In the genomic region with DNA sequence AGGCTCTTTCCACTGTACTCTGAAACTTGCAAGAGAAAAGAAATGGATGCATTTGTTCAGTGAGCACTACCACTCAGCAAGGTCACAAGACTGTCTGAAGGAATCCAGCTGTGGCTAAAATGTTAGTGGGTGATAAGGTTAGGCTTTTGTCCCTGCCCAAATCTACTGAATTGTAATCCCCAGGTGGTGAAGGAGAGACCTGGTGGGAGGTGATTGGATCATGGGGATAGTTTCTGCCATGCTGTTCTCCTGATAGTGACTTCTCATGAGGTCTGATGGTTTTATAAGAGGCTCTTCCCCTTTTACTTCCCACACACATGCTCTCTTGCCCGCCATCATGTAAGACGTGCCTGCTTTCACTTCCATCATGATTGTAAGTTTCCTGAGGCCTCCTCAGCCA, we compare ENCODE assay signal across 1 cellular context.
TF ChIP-seq lines count a peak whose summit lies in the region.

No MANE protein-coding gene starts in this region.

TF ChIP-seq in K562, 482 proteins besides CTCF, POLR2A, EP300 and RAD21 (continued from another document):
- TF ChIP-seq, protein P1, sequence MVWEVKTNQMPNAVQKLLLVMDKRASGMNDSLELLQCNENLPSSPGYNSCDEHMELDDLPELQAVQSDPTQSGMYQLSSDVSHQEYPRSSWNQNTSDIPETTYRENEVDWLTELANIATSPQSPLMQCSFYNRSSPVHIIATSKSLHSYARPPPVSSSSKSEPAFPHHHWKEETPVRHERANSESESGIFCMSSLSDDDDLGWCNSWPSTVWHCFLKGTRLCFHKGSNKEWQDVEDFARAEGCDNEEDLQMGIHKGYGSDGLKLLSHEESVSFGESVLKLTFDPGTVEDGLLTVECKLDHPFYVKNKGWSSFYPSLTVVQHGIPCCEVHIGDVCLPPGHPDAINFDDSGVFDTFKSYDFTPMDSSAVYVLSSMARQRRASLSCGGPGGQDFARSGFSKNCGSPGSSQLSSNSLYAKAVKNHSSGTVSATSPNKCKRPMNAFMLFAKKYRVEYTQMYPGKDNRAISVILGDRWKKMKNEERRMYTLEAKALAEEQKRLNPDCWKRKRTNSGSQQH (CRISPR knock-in tag; IDR thresholded peaks at IDR 0.05) = no peak
- TF ChIP-seq, protein P2, sequence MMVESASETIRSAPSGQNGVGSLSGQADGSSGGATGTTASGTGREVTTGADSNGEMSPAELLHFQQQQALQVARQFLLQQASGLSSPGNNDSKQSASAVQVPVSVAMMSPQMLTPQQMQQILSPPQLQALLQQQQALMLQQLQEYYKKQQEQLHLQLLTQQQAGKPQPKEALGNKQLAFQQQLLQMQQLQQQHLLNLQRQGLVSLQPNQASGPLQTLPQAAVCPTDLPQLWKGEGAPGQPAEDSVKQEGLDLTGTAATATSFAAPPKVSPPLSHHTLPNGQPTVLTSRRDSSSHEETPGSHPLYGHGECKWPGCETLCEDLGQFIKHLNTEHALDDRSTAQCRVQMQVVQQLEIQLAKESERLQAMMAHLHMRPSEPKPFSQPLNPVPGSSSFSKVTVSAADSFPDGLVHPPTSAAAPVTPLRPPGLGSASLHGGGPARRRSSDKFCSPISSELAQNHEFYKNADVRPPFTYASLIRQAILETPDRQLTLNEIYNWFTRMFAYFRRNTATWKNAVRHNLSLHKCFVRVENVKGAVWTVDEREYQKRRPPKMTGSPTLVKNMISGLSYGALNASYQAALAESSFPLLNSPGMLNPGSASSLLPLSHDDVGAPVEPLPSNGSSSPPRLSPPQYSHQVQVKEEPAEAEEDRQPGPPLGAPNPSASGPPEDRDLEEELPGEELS (CRISPR knock-in tag; IDR thresholded peaks at IDR 0.05; ENCODE audit: borderline replicate concordance) = no peak
- peak; percentile 86 for TF ChIP-seq CBFA2T2 (conservative IDR thresholded peaks at IDR 0.05)
- TF ChIP-seq NFIC (IDR thresholded peaks at IDR 0.05) = peak; percentile 40; the same call in 1 of the 2 replicates
- no peak for TF ChIP-seq ZNF75A (CRISPR knock-in tag; IDR thresholded peaks at IDR 0.05)
- no peak for TF ChIP-seq SAFB2 (IDR thresholded peaks at IDR 0.05; ENCODE audit: borderline replicate concordance, low read depth, low read length, severe bottlenecking)
- TF ChIP-seq ZNF146 (CRISPR knock-in tag; IDR thresholded peaks at IDR 0.05; ENCODE audit: unreplicated experiment) = no peak
- TF ChIP-seq SUPT5H (IDR thresholded peaks at IDR 0.05) = no peak
- TF ChIP-seq TAL1 (IDR thresholded peaks at IDR 0.05) = peak; percentile 81
- no peak for TF ChIP-seq JUND (IDR thresholded peaks at IDR 0.05; ENCODE audit: borderline replicate concordance, low read depth, low read length)
- no peak for TF ChIP-seq JUND (tag; IDR thresholded peaks at IDR 0.05; ENCODE audit: borderline replicate concordance, low read depth, low read length)
- TF ChIP-seq ATF1 (CRISPR knock-in tag; IDR thresholded peaks at IDR 0.05) = no peak
- no peak for TF ChIP-seq ATF1 (tag; IDR thresholded peaks at IDR 0.05)
- no peak for TF ChIP-seq THRAP3 (IDR thresholded peaks at IDR 0.05; ENCODE audit: borderline replicate concordance)
- peak; percentile 28; the same call in 1 of the 2 replicates for TF ChIP-seq FOXM1 (IDR thresholded peaks at IDR 0.05; ENCODE audit: low read depth)
- TF ChIP-seq FOXM1 (CRISPR knock-in tag; IDR thresholded peaks at IDR 0.05; ENCODE audit: low read depth) = no peak
- peak; percentile 35 for TF ChIP-seq ZFP36 (IDR thresholded peaks at IDR 0.05; ENCODE audit: low read depth, low read length, partially characterized antibody)
- no peak for TF ChIP-seq JUNB (CRISPR knock-in tag; conservative IDR thresholded peaks at IDR 0.05)
- TF ChIP-seq HDAC6 (IDR thresholded peaks at IDR 0.05; ENCODE audit: low read depth, low read length) = no peak
- no peak for TF ChIP-seq ZKSCAN3 (CRISPR knock-in tag; IDR thresholded peaks at IDR 0.05)
- TF ChIP-seq, protein P3, sequence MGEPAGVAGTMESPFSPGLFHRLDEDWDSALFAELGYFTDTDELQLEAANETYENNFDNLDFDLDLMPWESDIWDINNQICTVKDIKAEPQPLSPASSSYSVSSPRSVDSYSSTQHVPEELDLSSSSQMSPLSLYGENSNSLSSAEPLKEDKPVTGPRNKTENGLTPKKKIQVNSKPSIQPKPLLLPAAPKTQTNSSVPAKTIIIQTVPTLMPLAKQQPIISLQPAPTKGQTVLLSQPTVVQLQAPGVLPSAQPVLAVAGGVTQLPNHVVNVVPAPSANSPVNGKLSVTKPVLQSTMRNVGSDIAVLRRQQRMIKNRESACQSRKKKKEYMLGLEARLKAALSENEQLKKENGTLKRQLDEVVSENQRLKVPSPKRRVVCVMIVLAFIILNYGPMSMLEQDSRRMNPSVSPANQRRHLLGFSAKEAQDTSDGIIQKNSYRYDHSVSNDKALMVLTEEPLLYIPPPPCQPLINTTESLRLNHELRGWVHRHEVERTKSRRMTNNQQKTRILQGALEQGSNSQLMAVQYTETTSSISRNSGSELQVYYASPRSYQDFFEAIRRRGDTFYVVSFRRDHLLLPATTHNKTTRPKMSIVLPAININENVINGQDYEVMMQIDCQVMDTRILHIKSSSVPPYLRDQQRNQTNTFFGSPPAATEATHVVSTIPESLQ (CRISPR knock-in tag; IDR thresholded peaks at IDR 0.05) = no peak
- TF ChIP-seq CBFA2T3 (IDR thresholded peaks at IDR 0.05) = peak; percentile 91
- TF ChIP-seq ZNF232 (CRISPR knock-in tag; IDR thresholded peaks at IDR 0.05) = no peak
- TF ChIP-seq SMAD1 (IDR thresholded peaks at IDR 0.05; ENCODE audit: low read depth, low read length, partially characterized antibody) = no peak
- TF ChIP-seq NR4A1 (CRISPR knock-in tag; IDR thresholded peaks at IDR 0.05) = no peak
- TF ChIP-seq NR4A1 (tag; IDR thresholded peaks at IDR 0.05) = no peak
- TF ChIP-seq, protein P4, sequence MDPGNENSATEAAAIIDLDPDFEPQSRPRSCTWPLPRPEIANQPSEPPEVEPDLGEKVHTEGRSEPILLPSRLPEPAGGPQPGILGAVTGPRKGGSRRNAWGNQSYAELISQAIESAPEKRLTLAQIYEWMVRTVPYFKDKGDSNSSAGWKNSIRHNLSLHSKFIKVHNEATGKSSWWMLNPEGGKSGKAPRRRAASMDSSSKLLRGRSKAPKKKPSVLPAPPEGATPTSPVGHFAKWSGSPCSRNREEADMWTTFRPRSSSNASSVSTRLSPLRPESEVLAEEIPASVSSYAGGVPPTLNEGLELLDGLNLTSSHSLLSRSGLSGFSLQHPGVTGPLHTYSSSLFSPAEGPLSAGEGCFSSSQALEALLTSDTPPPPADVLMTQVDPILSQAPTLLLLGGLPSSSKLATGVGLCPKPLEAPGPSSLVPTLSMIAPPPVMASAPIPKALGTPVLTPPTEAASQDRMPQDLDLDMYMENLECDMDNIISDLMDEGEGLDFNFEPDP (CRISPR knock-in tag; IDR thresholded peaks at IDR 0.05) = no peak
- no peak for TF ChIP-seq ZNF77 (CRISPR knock-in tag; IDR thresholded peaks at IDR 0.05)
- TF ChIP-seq RBM39 (optimal IDR thresholded peaks at IDR 0.05; ENCODE audit: low read depth, low read length) = no peak
- peak in 1 of 2 experiments; percentile 15; a peak in 1 of 3 replicates for TF ChIP-seq CBX3 (IDR thresholded peaks at IDR 0.05; ENCODE audit: borderline replicate concordance in 1 of 2, low read length in 2 of 2)
- no peak for TF ChIP-seq NFXL1 (CRISPR knock-in tag; IDR thresholded peaks at IDR 0.05)
- no peak for TF ChIP-seq CAMTA2 (CRISPR knock-in tag; conservative IDR thresholded peaks at IDR 0.05)
- TF ChIP-seq CREB1 (IDR thresholded peaks at IDR 0.05) = no peak
- TF ChIP-seq CREB1 (CRISPR knock-in tag; IDR thresholded peaks at IDR 0.05) = no peak
- TF ChIP-seq FOXJ3 (CRISPR knock-in tag; IDR thresholded peaks at IDR 0.05) = no peak
- TF ChIP-seq TRIM24 (IDR thresholded peaks at IDR 0.05) = peak; percentile 64 to 79; a peak in 2 of 4 replicates
- TF ChIP-seq ARID1B (IDR thresholded peaks at IDR 0.05) = peak; percentile 50
- no peak for TF ChIP-seq ZNF143 (CRISPR knock-in tag; IDR thresholded peaks at IDR 0.05)
- TF ChIP-seq ARID2 (IDR thresholded peaks at IDR 0.05) = no peak
- TF ChIP-seq RNF2 (IDR thresholded peaks at IDR 0.05) = no peak
- peak; percentile 79 for TF ChIP-seq TEAD4 (IDR thresholded peaks at IDR 0.05; ENCODE audit: low read length)
- no peak for TF ChIP-seq TEAD4 (CRISPR knock-in tag; IDR thresholded peaks at IDR 0.05; ENCODE audit: borderline replicate concordance)
- TF ChIP-seq ZSCAN32 (CRISPR knock-in tag; IDR thresholded peaks at IDR 0.05) = no peak
- no peak for TF ChIP-seq NR2C1 (IDR thresholded peaks at IDR 0.05)
- TF ChIP-seq NR2C1 (tag; IDR thresholded peaks at IDR 0.05) = no peak
- no peak for TF ChIP-seq NR3C1 (CRISPR knock-in tag; IDR thresholded peaks at IDR 0.05)
- TF ChIP-seq SPI1 (IDR thresholded peaks at IDR 0.05; ENCODE audit: borderline replicate concordance, low read depth, low read length) = peak; percentile 41; the same call in 1 of the 2 replicates
- TF ChIP-seq RBM25 (IDR thresholded peaks at IDR 0.05; ENCODE audit: low read depth, low read length, severe bottlenecking) = no peak
- peak; percentile 57; the same call in 1 of the 2 replicates for TF ChIP-seq CC2D1A (IDR thresholded peaks at IDR 0.05)
- TF ChIP-seq HDGF (IDR thresholded peaks at IDR 0.05) = no peak
